1 cellular context compared by ENCODE assay signal in genomic region chr9:95516736-95517558, GRCh38.
TF ChIP-seq lines count a peak whose summit lies in the region.

TSS of gene PTCH1 (minus strand) at chr9:95516971.

TF ChIP-seq in HepG2, 621 proteins besides CTCF, POLR2A, EP300 and RAD21 (continued from another document and continues in another):
- TF ChIP-seq HMGXB4 (CRISPR knock-in tag; IDR thresholded peaks at IDR 0.05; ENCODE audit: borderline replicate concordance in 1 of 2, low read depth in 1 of 2): 0 out of 4 replicates have a peak, but pooled peaks of 1 of the 2 experiments have one; percentile 11
- TF ChIP-seq MBNL3 (CRISPR knock-in tag; conservative IDR thresholded peaks at IDR 0.05): no peak
- peak; percentile 27; the same call in 1 of the 2 replicates for TF ChIP-seq YEATS4 (CRISPR knock-in tag; IDR thresholded peaks at IDR 0.05; ENCODE audit: borderline replicate concordance)
- no peak for TF ChIP-seq NFE2L2 (IDR thresholded peaks at IDR 0.05; ENCODE audit: low read length)
- peak; percentile 38; the same call in 1 of the 2 replicates for TF ChIP-seq MEF2D (CRISPR knock-in tag; IDR thresholded peaks at IDR 0.05)
- TF ChIP-seq BCL3 (CRISPR knock-in tag; IDR thresholded peaks at IDR 0.05): no peak
- 0 out of 2 replicates have a peak, but pooled peaks have one; percentile 23 for TF ChIP-seq ZBTB20 (CRISPR knock-in tag; IDR thresholded peaks at IDR 0.05; ENCODE audit: borderline replicate concordance, low read depth)
- TF ChIP-seq FOXA1 (IDR thresholded peaks at IDR 0.05): no peak
- peak; percentile 67 for TF ChIP-seq FOXA1 (CRISPR knock-in tag; IDR thresholded peaks at IDR 0.05)
- TF ChIP-seq FOXK1 (CRISPR knock-in tag; IDR thresholded peaks at IDR 0.05; ENCODE audit: borderline replicate concordance, low read depth): 0 out of 2 replicates have a peak, but pooled peaks have one; percentile 14
- TF ChIP-seq KDM5B (CRISPR knock-in tag; IDR thresholded peaks at IDR 0.05; ENCODE audit: borderline replicate concordance): peak; percentile 41
- TF ChIP-seq ZNF512 (CRISPR knock-in tag; IDR thresholded peaks at IDR 0.05): no peak
- 0 out of 2 replicates have a peak, but pooled peaks have one; percentile 42 for TF ChIP-seq EZH2 (conservative IDR thresholded peaks at IDR 0.05; ENCODE audit: low read depth, low read length)
- peak; percentile 24; the same call in 1 of the 2 replicates for TF ChIP-seq SAP130 (CRISPR knock-in tag; IDR thresholded peaks at IDR 0.05; ENCODE audit: low read depth)
- peak; percentile 82 for TF ChIP-seq BCL6 (CRISPR knock-in tag; IDR thresholded peaks at IDR 0.05)
- TF ChIP-seq FOXA3 (CRISPR knock-in tag; IDR thresholded peaks at IDR 0.05): peak; percentile 57; the same call in 1 of the 2 replicates
- no peak for TF ChIP-seq XRCC5 (optimal IDR thresholded peaks at IDR 0.05; ENCODE audit: low read length)
- 0 out of 2 replicates have a peak, but pooled peaks have one; percentile 32 for TF ChIP-seq ARID5B (CRISPR knock-in tag; IDR thresholded peaks at IDR 0.05)
- TF ChIP-seq ZNF646 (CRISPR knock-in tag; IDR thresholded peaks at IDR 0.05): peak; percentile 39; the same call in 1 of the 2 replicates
- TF ChIP-seq ZNF34 (CRISPR knock-in tag; IDR thresholded peaks at IDR 0.05; ENCODE audit: borderline replicate concordance): no peak
- TF ChIP-seq ZNF800 (CRISPR knock-in tag; IDR thresholded peaks at IDR 0.05): peak; percentile 58; the same call in 1 of the 2 replicates
- 0 out of 2 replicates have a peak, but pooled peaks have one; percentile 3 for TF ChIP-seq TBX2 (CRISPR knock-in tag; IDR thresholded peaks at IDR 0.05; ENCODE audit: borderline replicate concordance)
- TF ChIP-seq ZFP91 (CRISPR knock-in tag; IDR thresholded peaks at IDR 0.05; ENCODE audit: borderline replicate concordance): peak; percentile 37; the same call in 1 of the 2 replicates
- TF ChIP-seq SIX1 (CRISPR knock-in tag; IDR thresholded peaks at IDR 0.05; ENCODE audit: borderline replicate concordance): no peak
- peak; percentile 50 for TF ChIP-seq USF2 (IDR thresholded peaks at IDR 0.05; ENCODE audit: low read depth, low read length)
- no peak for TF ChIP-seq USF2 (CRISPR knock-in tag; IDR thresholded peaks at IDR 0.05; ENCODE audit: borderline replicate concordance)
- TF ChIP-seq ZNF441 (CRISPR knock-in tag; IDR thresholded peaks at IDR 0.05; ENCODE audit: borderline replicate concordance): no peak
- TF ChIP-seq KDM4B (CRISPR knock-in tag; IDR thresholded peaks at IDR 0.05): no peak
- TF ChIP-seq ZNF20 (CRISPR knock-in tag; IDR thresholded peaks at IDR 0.05): no peak
- no peak for TF ChIP-seq HES4 (CRISPR knock-in tag; IDR thresholded peaks at IDR 0.05; ENCODE audit: borderline replicate concordance)
